14 cellular contexts compared by ENCODE assay signal in genomic region chr16:83533193-83533592, GRCh38.
DNase-seq lines count a peak whose midpoint lies in the region; ATAC-seq and TF ChIP-seq lines count a peak whose summit lies in the region.
"Had no signal": no experiment of that assay in that cellular context is flagged by ENCODE, and none has a peak within 500 bp of the region (broad histone marks: within the 10 kb centered on the region; RNA-seq: fewer than 3 reads in every experiment).

No MANE protein-coding gene starts in this region.

- no peak overlapping the region for H3K4me2 ChIP-seq in GM23248 (ENCODE audit: unreplicated experiment)
- no peak overlapping the region for H3K4me2 ChIP-seq in PC-3 (ENCODE audit: low read length)

- H3K36me3 ChIP-seq in GM23248 (ENCODE audit: low read depth) (no peaks in the 10 kb centered on the region), PC-3 (ENCODE audit: low read depth, low read length) (no peaks in the 10 kb centered on the region), spleen (no peaks in the 10 kb centered on the region), colonic mucosa (no peaks in the 10 kb centered on the region)

- peak; percentile 86 for DNase-seq in ACHN
- peak; percentile 81 for DNase-seq in GM23248
- peak; percentile 37 for DNase-seq in PC-3
- peak; percentile 23 for DNase-seq in fibroblast of mammary gland (ENCODE audit: low read depth)
- no peak for DNase-seq in GF-D8 (lab: John Stamatoyannopoulos, UW)
- DNase-seq in osteocyte (ENCODE audit: extremely low spot score, unreplicated experiment) = no peak
- no peak for DNase-seq in spleen
- no peak for DNase-seq in colonic mucosa
- DNase-seq: activated CD4-positive, alpha-beta T cell treated with anti-CD3 and anti-CD28 coated beads, Interleukin-2, amount 50 U/mL, for 48 hours; effector memory CD4-positive, alpha-beta T cell; naive B cell; NCI-H1436 treated with DMSO at 0.1 percent for 48 hours had no signal

- H3F3A ChIP-seq in GM23248 (ENCODE audit: insufficient read depth) (peaks cover 21% of the 10 kb centered on the region), PC-3 (ENCODE audit: low read length, unreplicated experiment) (no peaks in the 10 kb centered on the region)

- no peak overlapping the region for H3K27ac ChIP-seq in GM23248
- no peak overlapping the region for H3K27ac ChIP-seq in PC-3 (ENCODE audit: low read length)
- no peak overlapping the region for H3K27ac ChIP-seq in spleen
- no peak overlapping the region for H3K27ac ChIP-seq in colonic mucosa

- in situ Hi-C loops in ACHN (cut with HindIII; ENCODE audit: low pct_ligation_motif_present, low pct_unique_long_range_greater_than_20kb, low sequenced_read_pairs) = no loop called here
- in situ Hi-C loops in GM23248 (cut with MboI) = no loop called here

- no peak overlapping the region for H2AFZ ChIP-seq in GM23248
- H2AFZ ChIP-seq in PC-3 (ENCODE audit: low read length) = no peak overlapping the region

- no peaks in the 10 kb centered on the region for H3K9me3 ChIP-seq in GM23248 (ENCODE audit: low read depth)
- H3K9me3 ChIP-seq in PC-3 (ENCODE audit: low read length) = no peaks in the 10 kb centered on the region
- H3K9me3 ChIP-seq in spleen = no peaks in the 10 kb centered on the region
- no peaks in the 10 kb centered on the region for H3K9me3 ChIP-seq in colonic mucosa

- no peak overlapping the region for H3K4me3 ChIP-seq in GM23248
- no peak overlapping the region for H3K4me3 ChIP-seq in PC-3 (ENCODE audit: low read length)
- H3K4me3 ChIP-seq in fibroblast of mammary gland (ENCODE audit: control insufficient read depth, low read depth, low read length) = no peak overlapping the region
- no peak overlapping the region for H3K4me3 ChIP-seq in spleen
- no peak overlapping the region for H3K4me3 ChIP-seq in colonic mucosa
- H3K4me3 ChIP-seq: GM12878 had no signal

- no peak overlapping the region for H3K27ac Mint-ChIP-seq in osteocyte (ENCODE audit: unreplicated experiment)
- H3K27ac Mint-ChIP-seq: CD14-positive monocyte, naive B cell had no signal

- H3K9me2 ChIP-seq in GM23248 (ENCODE audit: insufficient read depth) (peaks cover 3% of the 10 kb centered on the region; the same call in 1 of the 2 replicates), PC-3 (replicated peaks; ENCODE audit: low read length) (no peaks in the 10 kb centered on the region)

- no peaks in the 10 kb centered on the region for H3K9me3 Mint-ChIP-seq in osteocyte (ENCODE audit: unreplicated experiment)

- no peak overlapping the region for H3K9ac ChIP-seq in GM23248
- H3K9ac ChIP-seq in PC-3 (ENCODE audit: low read length) = no peak overlapping the region
- H3K9ac ChIP-seq in colonic mucosa (ENCODE audit: low read depth in 2 of 2, low read length in 2 of 2) = no peak overlapping the region

- intact Hi-C loops in PC-3 (cut with micrococcal nuclease) (no loop called here), spleen (cut with DNase I; ENCODE audit: low total_unique reads) (no loop called here), colonic mucosa (cut with DNase I) (no loop called here)

- no peaks in the 10 kb centered on the region for H3K79me2 ChIP-seq in GM23248 (ENCODE audit: insufficient read depth)
- no peaks in the 10 kb centered on the region for H3K79me2 ChIP-seq in PC-3 (ENCODE audit: low read length)

- 61 to 68% methylated on average over 11 of the region's 11 CpGs for WGBS in GM23248 (ENCODE audit: low coverage in 1 of 2, low lambda C conversion rate in 2 of 2, missing lambda C conversion rate in 2 of 2), 2 experiments
- 80 to 92% (median 84%) methylated on average over 11 of the region's 11 CpGs for WGBS in spleen, 5 donors

- no peak for TF ChIP-seq POLR2A in spleen (IDR thresholded peaks at IDR 0.05)

- POLR2A ChIA-PET in PC-3 (lab: Charles Lee; ENCODE audit: unreplicated experiment) = no interaction called here

- peaks cover 28% of the 10 kb centered on the region for H3K4me1 ChIP-seq in GM23248 (ENCODE audit: insufficient read depth)
- no peaks in the 10 kb centered on the region for H3K4me1 ChIP-seq in PC-3 (ENCODE audit: insufficient read depth, low read length)
- H3K4me1 ChIP-seq in spleen = no peaks in the 10 kb centered on the region
- no peaks in the 10 kb centered on the region for H3K4me1 ChIP-seq in colonic mucosa

- BruUV-seq in PC-3 (replicated peaks; lab: Mats Ljungman, UMichigan) = no TSS peak

- H4K20me1 ChIP-seq in GM23248 (ENCODE audit: insufficient read depth) (no peaks in the 10 kb centered on the region), PC-3 (ENCODE audit: low read length) (no peaks in the 10 kb centered on the region)

- H3K27me3 ChIP-seq in GM23248 (replicated peaks; ENCODE audit: insufficient read depth) = no peaks in the 10 kb centered on the region
- 0 out of 2 replicates have a peak, but pooled peaks cover 1% of the 10 kb centered on the region for H3K27me3 ChIP-seq in PC-3 (ENCODE audit: low read length)
- no peaks in the 10 kb centered on the region for H3K27me3 ChIP-seq in spleen (replicated peaks in 1 of 7)
- H3K27me3 ChIP-seq in colonic mucosa = no peaks in the 10 kb centered on the region

- H3K4me3 Mint-ChIP-seq in osteocyte (ENCODE audit: unreplicated experiment) = no peak overlapping the region
- H3K4me3 Mint-ChIP-seq: CD14-positive monocyte, naive B cell had no signal

- ATAC-seq in PC-3 = no peak
- ATAC-seq: GM12878 had no signal

- H3K4me1 Mint-ChIP-seq in osteocyte (ENCODE audit: unreplicated experiment) = peaks cover 4% of the 10 kb centered on the region
- H3K4me1 Mint-ChIP-seq: CD14-positive monocyte, naive B cell had no signal

- no peak for TF ChIP-seq CTCF in PC-3 (conservative IDR thresholded peaks at IDR 0.05; ENCODE audit: low read depth, low read length)
- no peak for TF ChIP-seq CTCF in fibroblast of mammary gland (conservative IDR thresholded peaks at IDR 0.05; ENCODE audit: control insufficient read depth, insufficient read depth, low read depth, low read length)
- TF ChIP-seq CTCF in osteocyte (IDR thresholded peaks at IDR 0.05) = no peak
- no peak for TF ChIP-seq CTCF in spleen (IDR thresholded peaks at IDR 0.05 in 8 of 11, conservative IDR thresholded peaks at IDR 0.05 in 3 of 11)
- no peak for TF ChIP-seq CTCF in colonic mucosa (IDR thresholded peaks at IDR 0.05)

- CTCF ChIA-PET in PC-3 (lab: Charles Lee) = no interaction called here

- no peaks in the 10 kb centered on the region for H3K36me3 Mint-ChIP-seq in osteocyte (ENCODE audit: unreplicated experiment)
- H3K36me3 Mint-ChIP-seq: CD14-positive monocyte, naive B cell had no signal

- no peaks in the 10 kb centered on the region for H3K27me3 Mint-ChIP-seq in osteocyte (ENCODE audit: unreplicated experiment)

Comparison
In these comparisons a context has a peak if more than half of its experiments do, and no peak if none do; other contexts are left out.
1. DNase-seq: peak in ACHN (single experiment), GM23248 (single experiment), PC-3 (single experiment) and fibroblast of mammary gland (single experiment); none in GF-D8 (single experiment), osteocyte (single experiment), spleen (single experiment) and colonic mucosa (single experiment).